In genomic region chr1:174023438-174023837, GRCh38 we compare ENCODE assay signal across 8 cellular contexts. TPM values are rescaled to one million over a fixed set of nuclear protein-coding genes. Genes with fewer than 3 reads are reported as not detected.
A peak's percentile ranks its signal among the peaks of the same experiment; 100 is the strongest.
DNase-seq lines count a peak whose midpoint lies in the region; ATAC-seq, FAIRE-seq and TF ChIP-seq lines count a peak whose summit lies in the region.

No MANE protein-coding gene starts in this region.

- H2AFZ ChIP-seq in HepG2 (ENCODE audit: low read length): peak overlapping the region; percentile 51

- peaks cover 16 to 44% (median 37%) of the 10 kb centered on the region in 4 donors for H3K4me1 Mint-ChIP-seq in naive thymus-derived CD8-positive, alpha-beta T cell

- TF ChIP-seq CTCF in HepG2 (CRISPR knock-in tag; IDR thresholded peaks at IDR 0.05): no peak
- TF ChIP-seq CTCF in right lobe of liver (IDR thresholded peaks at IDR 0.05): no peak

- H3K9me3 ChIP-seq in HepG2 (ENCODE audit: low read length) (no peaks in the 10 kb centered on the region), right lobe of liver (peaks cover 0 to 2% (median 0%) of the 10 kb centered on the region in 4 donors), SJSA1 (replicated peaks) (no peaks in the 10 kb centered on the region), endocrine pancreas (ENCODE audit: control insufficient read depth, low read length) (no peaks in the 10 kb centered on the region)

- peaks cover 35% of the 10 kb centered on the region for H3K79me2 ChIP-seq in HepG2 (ENCODE audit: insufficient read depth, low read length)

- TF ChIP-seq RAD21 in HepG2 (CRISPR knock-in tag; IDR thresholded peaks at IDR 0.05): no peak

- TF ChIP-seq EP300 in HepG2 (IDR thresholded peaks at IDR 0.05; ENCODE audit: low read depth in 2 of 2, low read length in 2 of 2) (no peak), HepG2 (CRISPR knock-in tag; IDR thresholded peaks at IDR 0.05; ENCODE audit: borderline replicate concordance) (no peak)

- H3K36me3 Mint-ChIP-seq in naive thymus-derived CD8-positive, alpha-beta T cell: peaks cover 0 to 6% (median 0%) of the 10 kb centered on the region in 3 donors

- no TSS peak for BruUV-seq in HepG2 (replicated peaks; lab: Mats Ljungman, UMichigan)

- H3K36me3 ChIP-seq in HepG2 (replicated peaks in 1 of 2; ENCODE audit: control insufficient read depth in 1 of 2, insufficient read depth in 2 of 2, low read length in 2 of 2) (no peaks in the 10 kb centered on the region), right lobe of liver (no peaks in the 10 kb centered on the region), SJSA1 (peaks cover 9% of the 10 kb centered on the region), endocrine pancreas (ENCODE audit: control insufficient read depth, insufficient read depth, low read length) (no peaks in the 10 kb centered on the region)

- H3K27me3 ChIP-seq in HepG2 (ENCODE audit: control insufficient read depth in 1 of 2, insufficient read depth in 2 of 2, low read length in 2 of 2) (no peaks in the 10 kb centered on the region; a peak in 1 of 5 replicates), right lobe of liver (no peaks in the 10 kb centered on the region), SJSA1 (replicated peaks) (no peaks in the 10 kb centered on the region), endocrine pancreas (ENCODE audit: control insufficient read depth, insufficient read depth, low read length) (no peaks in the 10 kb centered on the region)

- peaks cover 35% of the 10 kb centered on the region for H3K4me1 ChIP-seq in HepG2 (ENCODE audit: insufficient read depth, low read length)
- H3K4me1 ChIP-seq in right lobe of liver: peaks cover 0 to 27% (median 9%) of the 10 kb centered on the region in 4 donors
- H3K4me1 ChIP-seq in SJSA1 (replicated peaks): peaks cover 22% of the 10 kb centered on the region
- peaks cover 27% of the 10 kb centered on the region for H3K4me1 ChIP-seq in endocrine pancreas (ENCODE audit: control insufficient read depth, insufficient read depth, low read length)

- TF ChIP-seq POLR2A in HepG2 (IDR thresholded peaks at IDR 0.05; ENCODE audit: insufficient read depth in 1 of 2, low read depth in 2 of 2, low read length in 2 of 2) (no peak), right lobe of liver (IDR thresholded peaks at IDR 0.05) (no peak)

- DNase-seq in HepG2 (ENCODE audit: low spot score): no peak
- no peak for DNase-seq in right lobe of liver
- peak in 1 of 2 experiments; percentile 44 for DNase-seq in SJSA1 (ENCODE audit: low read depth in 1 of 2, low spot score in 2 of 2)
- DNase-seq in naive thymus-derived CD8-positive, alpha-beta T cell: peak in 1 of 10 donors; percentile 12
- DNase-seq in stimulated activated CD4-positive, alpha-beta T cell treated with anti-CD3 and anti-CD28 coated beads, Interleukin-4, amount 100 ng/mL, for 1 hour: no peak
- no peak for DNase-seq in HuH-7.5 (ENCODE audit: low spot score)

- intact Hi-C loops in HepG2 (cut with micrococcal nuclease; ENCODE audit: unreplicated experiment): loop anchor here (2.0 to 10.0 kb wide), 3 partner anchors 51 to 155 kb away; partner anchors contain the start of genes RABGAP1L and ZBTB37
- intact Hi-C loops in right lobe of liver (cut with DNase I): no loop called here

- CTCF ChIA-PET in HepG2 (lab: Yijun Ruan, JAX; ENCODE audit: low intra/inter-chr PET ratio, low total read pairs): no interaction called here

- peak overlapping the region; percentile 96 to 100 (median 99) for H3K4me3 Mint-ChIP-seq in naive thymus-derived CD8-positive, alpha-beta T cell

- H4K20me1 ChIP-seq in HepG2 (ENCODE audit: insufficient read depth, low read length): peaks cover 27% of the 10 kb centered on the region

- H3K4me2 ChIP-seq in HepG2 (ENCODE audit: low read depth, low read length): peak overlapping the region; percentile 81

- peak overlapping the region; percentile 97 for H3K9ac ChIP-seq in HepG2 (ENCODE audit: insufficient read depth, low read depth, low read length)
- peak overlapping the region; percentile 84 for H3K9ac ChIP-seq in endocrine pancreas (ENCODE audit: control insufficient read depth, insufficient read depth, low read length)

- peak overlapping the region; percentile 85 to 100 (median 98) for H3K27ac Mint-ChIP-seq in naive thymus-derived CD8-positive, alpha-beta T cell

- ATAC-seq in HepG2 (no peak), right lobe of liver (no peak), HG02642 (IDR thresholded peaks at IDR 0.05; ENCODE audit: poor library complexity, unreplicated experiment) (no peak)
- ATAC-seq in naive thymus-derived CD8-positive, alpha-beta T cell: no peak

- peak overlapping the region; percentile 75 to 97 (median 93); a peak in 5 of 6 replicates for H3K4me3 ChIP-seq in HepG2 (replicated peaks in 1 of 3; ENCODE audit: insufficient read depth in 1 of 3, low read depth in 2 of 3, low read length in 3 of 3)
- no peak overlapping the region for H3K4me3 ChIP-seq in right lobe of liver
- no peak overlapping the region for H3K4me3 ChIP-seq in SJSA1
- H3K4me3 ChIP-seq in endocrine pancreas (ENCODE audit: control insufficient read depth, insufficient read depth, low read length): peak overlapping the region; percentile 75

- no peak overlapping the region for H3K27ac ChIP-seq in HepG2 (ENCODE audit: extremely low read length, insufficient read depth, low read length)
- H3K27ac ChIP-seq in right lobe of liver: no peak overlapping the region
- H3K27ac ChIP-seq in SJSA1: peak overlapping the region; percentile 92

- in situ Hi-C loops in HepG2 (cut with HindIII; ENCODE audit: extremely low pct_ligation_motif_present, low pct_unique_long_range_greater_than_20kb): no loop called here

- WGBS in HepG2 (ENCODE audit: low lambda C conversion rate): 10% methylated on average over 3 of the region's 3 CpGs
- 66% methylated on average over 3 of the region's 3 CpGs for WGBS in right lobe of liver (ENCODE audit: insufficient coverage, low coverage, low lambda C conversion rate, missing lambda C conversion rate)

- FAIRE-seq in HepG2 (lab: Jason Lieb, UNC): peak; percentile 42

- H3K9me3 Mint-ChIP-seq in naive thymus-derived CD8-positive, alpha-beta T cell: no peaks in the 10 kb centered on the region

- H3K27me3 Mint-ChIP-seq in naive thymus-derived CD8-positive, alpha-beta T cell: no peaks in the 10 kb centered on the region

- POLR2A ChIA-PET in HepG2 (lab: Yijun Ruan, JAX): interaction anchor here (0.9 to 1.5 kb wide), 2 partner anchors 155 kb away, joined by 3 to 5 read pairs; partner anchors contain the start of genes GAS5 and ZBTB37
- POLR2A ChIA-PET in naive thymus-derived CD8-positive, alpha-beta T cell (lab: Charles Lee): interaction anchor here (1.1 to 2.1 kb wide), 4 partner anchors 27 to 1491 kb away, joined by 3 to 23 read pairs (median 6); partner anchors contain the start of genes GAS5, MRPS14 and ZBTB37

TF ChIP-seq in HepG2, 621 proteins besides CTCF, POLR2A, EP300 and RAD21:
- no peak for TF ChIP-seq ZNF256 (CRISPR knock-in tag; conservative IDR thresholded peaks at IDR 0.05)
- TF ChIP-seq ELF3 (CRISPR knock-in tag; IDR thresholded peaks at IDR 0.05): peak; percentile 41; the same call in 1 of the 2 replicates
- TF ChIP-seq SYNCRIP (IDR thresholded peaks at IDR 0.05; ENCODE audit: insufficient read depth, low read depth, low read length): no peak

RNA-seq across cellular contexts. Expression of gene RC3H1, which starts 1.3 kb away (rescaled TPM):
- total RNA-seq in HepG2 (2016; rRNA removed; fragmentation: Illumina TruSeq; extraction: Trizol) (19.6 and 24.4 TPM in 2 replicates), right lobe of liver (10 to 100 TPM; 15.7 to 22.2 (median 17.7) TPM)
- 6.7 and 7.2 TPM in 2 replicates for total RNA-seq in HepG2 (2016; cell fraction: cytosol; rRNA removed; fragmentation: Illumina TruSeq; extraction: Trizol; ENCODE audit: low read depth)
- total RNA-seq in HepG2 (2016; cell fraction: insoluble cytoplasmic fraction; rRNA removed; fragmentation: Illumina TruSeq; extraction: Trizol): 18.3 and 27.5 TPM in 2 replicates
- 11.2 and 12.6 TPM in 2 replicates for total RNA-seq in HepG2 (2016; cell fraction: membrane; rRNA removed; fragmentation: Illumina TruSeq; extraction: Trizol)
- total RNA-seq in HepG2 (2016; cell fraction: nucleus; rRNA removed; fragmentation: Illumina TruSeq; extraction: Trizol): 21.3 and 26.1 TPM in 2 replicates
- polyA plus RNA-seq in HepG2 (2011; rRNA removed): 8.5 and 11.2 TPM in 2 replicates
- polyA plus RNA-seq in HepG2 (2011; cell fraction: cytosol; rRNA removed): 5.1 and 6.3 TPM in 2 replicates
- polyA plus RNA-seq in HepG2 (2011; cell fraction: nucleus; rRNA removed): 7.4 and 7.9 TPM in 2 replicates
- 2.5 and 2.9 TPM in 2 replicates for polyA plus RNA-seq in HepG2 (2012)
- polyA plus RNA-seq in HepG2 (2016; cell fraction: cytosol; fragmentation: Illumina TruSeq; extraction: Trizol; ENCODE audit: low read depth): 0.45 and 0.52 TPM in 2 replicates
- 9.6 and 9.9 TPM in 2 replicates for polyA plus RNA-seq in HepG2 (2016; cell fraction: insoluble cytoplasmic fraction; fragmentation: Illumina TruSeq; extraction: Trizol; ENCODE audit: low read depth)
- 1.7 and 1.9 TPM in 2 replicates for polyA plus RNA-seq in HepG2 (2016; cell fraction: membrane; fragmentation: Illumina TruSeq; extraction: Trizol; ENCODE audit: low read depth)
- polyA plus RNA-seq in HepG2 (2016; cell fraction: nucleus; fragmentation: Illumina TruSeq; extraction: Trizol; ENCODE audit: insufficient read depth, low read depth): 12.3 and 12.8 TPM in 2 replicates
- polyA minus RNA-seq in HepG2 (2011; rRNA and poly(A)+ RNA removed; ENCODE audit: low replicate concordance): 45.1 and 87.7 TPM in 2 replicates
- 29.5 and 31.7 TPM in 2 replicates for polyA minus RNA-seq in HepG2 (2011; cell fraction: cytosol; rRNA and poly(A)+ RNA removed)
- 42.6 and 69.6 TPM in 2 replicates for polyA minus RNA-seq in HepG2 (2011; cell fraction: nucleus; rRNA and poly(A)+ RNA removed)
- 15.0 and 79.1 TPM in 2 replicates for total RNA-seq in SJSA1 (2014; rRNA removed; shearing (Covaris generic))
- total RNA-seq in naive thymus-derived CD8-positive, alpha-beta T cell: 10 to 100 TPM; 52.9 to 56.8 TPM
- 1 to 10 TPM; 5.1 to 7.2 (median 5.2) TPM for polyA plus RNA-seq in naive thymus-derived CD8-positive, alpha-beta T cell

Comparison
In these comparisons a context has a peak if more than half of its experiments do, and no peak if none do; other contexts are left out.
1. H3K4me3 ChIP-seq: peak in HepG2 (3 of 3) and endocrine pancreas (single experiment); none in right lobe of liver (0 of 3) and SJSA1 (single experiment).